ENCODE assay signal across 13 cellular contexts in the genomic region with DNA sequence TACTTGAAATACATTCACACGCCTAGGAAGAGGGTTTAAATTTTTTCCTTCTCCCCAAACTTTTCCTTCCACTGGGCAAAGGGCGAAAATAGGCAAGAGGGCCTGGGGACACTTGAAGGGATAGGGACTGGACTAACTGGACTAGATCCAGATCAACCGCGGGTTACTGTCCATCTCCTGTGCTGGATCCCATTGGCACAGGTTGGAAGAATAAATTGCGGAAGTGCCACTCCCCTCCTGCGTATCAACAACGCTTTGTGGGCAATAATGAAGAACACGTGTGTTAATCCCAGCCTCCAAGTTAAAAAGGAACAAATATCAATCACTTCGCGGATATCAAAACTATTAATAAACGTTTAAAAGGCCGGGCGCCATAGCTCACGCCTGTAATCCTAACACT. TPM values are rescaled to one million over a fixed set of nuclear protein-coding genes. Genes with fewer than 3 reads are reported as not detected.
DNase-seq lines count a peak whose midpoint lies in the region; ATAC-seq and TF ChIP-seq lines count a peak whose summit lies in the region.
"Had no signal": no experiment of that assay in that cellular context is flagged by ENCODE, and none has a peak within 500 bp of the region (broad histone marks: within the 10 kb centered on the region; RNA-seq: fewer than 3 reads in every experiment).

No MANE protein-coding gene starts in this region.

- H3K36me3 ChIP-seq in body of pancreas (replicated peaks in 1 of 2; ENCODE audit: insufficient read depth in 1 of 2, low read depth in 2 of 2): no peaks in the 10 kb centered on the region
- peaks cover 13% of the 10 kb centered on the region for H3K36me3 ChIP-seq in lower lobe of right lung
- H3K36me3 ChIP-seq in transverse colon: peaks cover 0 to 7% (median 0%) of the 10 kb centered on the region in 4 donors
- H3K36me3 ChIP-seq: cardiac muscle cell had no signal

- TF ChIP-seq EP300 in transverse colon (IDR thresholded peaks at IDR 0.05; ENCODE audit: low read depth): no peak

- H3K4me3 Mint-ChIP-seq in IgD-negative memory B cell: peak overlapping the region in 3 of 4 donors; percentile 38 to 87 (median 57)

- intact Hi-C loops in body of pancreas (cut with DNase I) (no loop called here), lower lobe of right lung (cut with DNase I) (no loop called here), transverse colon (cut with DNase I; ENCODE audit: low total_unique reads) (loop anchor here (5.0 kb wide), 1 partner anchor 191 kb away; no protein-coding TSS in a partner anchor)

- H3K9me3 Mint-ChIP-seq in IgD-negative memory B cell: no peaks in the 10 kb centered on the region
- H3K9me3 Mint-ChIP-seq: activated naive CD4-positive, alpha-beta T cell treated with anti-CD3 and anti-CD28 coated beads, Interleukin-2, amount 50 U/mL, for 24 hours had no signal

- H3K27me3 ChIP-seq in body of pancreas (no peaks in the 10 kb centered on the region), lower lobe of right lung (ENCODE audit: low read depth) (no peaks in the 10 kb centered on the region), transverse colon (no peaks in the 10 kb centered on the region)
- H3K27me3 ChIP-seq: esophagus squamous epithelium had no signal

- peaks cover 11% of the 10 kb centered on the region for H3K27me3 Mint-ChIP-seq in IgD-negative memory B cell

- no peak for ATAC-seq in body of pancreas
- ATAC-seq in lower lobe of right lung: no peak
- no peak for ATAC-seq in GM18858 (IDR thresholded peaks at IDR 0.05; ENCODE audit: unreplicated experiment)
- ATAC-seq: Right ventricle myocardium inferior had no signal

- in situ Hi-C loops in transverse colon (cut with MboI; ENCODE audit: low pct_ligation_motif_present in 1 of 4, low pct_unique_long_range_greater_than_20kb in 1 of 4, low sequenced_read_pairs in 3 of 4): no loop called here

- DNase-seq in body of pancreas (no peak), lower lobe of right lung (no peak), transverse colon (peak; percentile 36), caudate nucleus (lab: John Stamatoyannopoulos, UW) (no peak), NCI-H69 (lab: John Stamatoyannopoulos, UW) (no peak)
- DNase-seq: esophagus squamous epithelium, NCI-H1930, NCI-H774 had no signal

- H3K27ac Mint-ChIP-seq in IgD-negative memory B cell: peak overlapping the region; percentile 9 to 19 (median 14)
- H3K27ac Mint-ChIP-seq: activated naive CD4-positive, alpha-beta T cell treated with anti-CD3 and anti-CD28 coated beads, Interleukin-2, amount 50 U/mL, for 24 hours had no signal

- peaks cover 10 to 23% (median 20%) of the 10 kb centered on the region in 3 donors for H3K4me1 Mint-ChIP-seq in IgD-negative memory B cell

- no peak overlapping the region for H3K4me3 ChIP-seq in body of pancreas
- H3K4me3 ChIP-seq in lower lobe of right lung: peak overlapping the region; percentile 84
- H3K4me3 ChIP-seq in transverse colon: peak overlapping the region in 2 of 4 donors; percentile 68 to 87
- H3K4me3 ChIP-seq: cardiac muscle cell had no signal

- H3K4me1 ChIP-seq in body of pancreas (peaks cover 52% of the 10 kb centered on the region), lower lobe of right lung (peaks cover 22% of the 10 kb centered on the region), transverse colon (peaks cover 9 to 28% (median 24%) of the 10 kb centered on the region in 4 donors)

- H3K9me3 ChIP-seq in body of pancreas (no peaks in the 10 kb centered on the region), lower lobe of right lung (no peaks in the 10 kb centered on the region), transverse colon (no peaks in the 10 kb centered on the region)
- H3K9me3 ChIP-seq: esophagus squamous epithelium had no signal

- H3K27ac ChIP-seq in body of pancreas (peak overlapping the region in 3 of 4 donors; percentile 7 to 95 (median 92)), lower lobe of right lung (peak overlapping the region; percentile 85), transverse colon (peak overlapping the region; percentile 90 to 96 (median 96)), caudate nucleus (ENCODE audit: low read depth, low read length) (no peak overlapping the region)
- H3K27ac ChIP-seq: cardiac muscle cell had no signal

- TF ChIP-seq POLR2A in body of pancreas (IDR thresholded peaks at IDR 0.05) (no peak), transverse colon (IDR thresholded peaks at IDR 0.05) (peak; percentile 36)

- no peak for TF ChIP-seq CTCF in body of pancreas (IDR thresholded peaks at IDR 0.05)
- no peak for TF ChIP-seq CTCF in lower lobe of right lung (IDR thresholded peaks at IDR 0.05)
- no peak for TF ChIP-seq CTCF in transverse colon (IDR thresholded peaks at IDR 0.05)

- peaks cover 1% of the 10 kb centered on the region for H3K36me3 Mint-ChIP-seq in IgD-negative memory B cell
- H3K36me3 Mint-ChIP-seq: activated naive CD4-positive, alpha-beta T cell treated with anti-CD3 and anti-CD28 coated beads, Interleukin-2, amount 50 U/mL, for 24 hours had no signal

- WGBS in body of pancreas, 2 donors: 67 to 77% methylated on average over 14 of the region's 14 CpGs
- 83 to 95% methylated on average over 9 to 14 of the region's 14 CpGs for WGBS in transverse colon (ENCODE audit: low coverage in 1 of 2), 2 donors

RNA-seq across cellular contexts. Expression of a gene that starts 1.7 kb away (rescaled TPM):
- 0.08 TPM for polyA plus RNA-seq in IgD-negative memory B cell
- total RNA-seq in body of pancreas: 10 to 100 TPM; 26.7 to 27.5 TPM
- 37.1 TPM for total RNA-seq in lower lobe of right lung
- 100 to 1,000 TPM in 3 of 4 donors, 10 to 100 TPM in 1; 70.3 to 150 (median 141) TPM for total RNA-seq in transverse colon

RNA-seq across cellular contexts. Expression of a gene that starts 60.0 kb away (rescaled TPM):
- 2.4 TPM for polyA plus RNA-seq in IgD-negative memory B cell
- total RNA-seq in body of pancreas (10 to 100 TPM; 14.5 to 14.8 TPM), lower lobe of right lung (25.6 TPM), transverse colon (10 to 100 TPM; 30.0 to 99.5 (median 31.7) TPM)
